8 cellular contexts compared by ENCODE assay signal in the genomic region with DNA sequence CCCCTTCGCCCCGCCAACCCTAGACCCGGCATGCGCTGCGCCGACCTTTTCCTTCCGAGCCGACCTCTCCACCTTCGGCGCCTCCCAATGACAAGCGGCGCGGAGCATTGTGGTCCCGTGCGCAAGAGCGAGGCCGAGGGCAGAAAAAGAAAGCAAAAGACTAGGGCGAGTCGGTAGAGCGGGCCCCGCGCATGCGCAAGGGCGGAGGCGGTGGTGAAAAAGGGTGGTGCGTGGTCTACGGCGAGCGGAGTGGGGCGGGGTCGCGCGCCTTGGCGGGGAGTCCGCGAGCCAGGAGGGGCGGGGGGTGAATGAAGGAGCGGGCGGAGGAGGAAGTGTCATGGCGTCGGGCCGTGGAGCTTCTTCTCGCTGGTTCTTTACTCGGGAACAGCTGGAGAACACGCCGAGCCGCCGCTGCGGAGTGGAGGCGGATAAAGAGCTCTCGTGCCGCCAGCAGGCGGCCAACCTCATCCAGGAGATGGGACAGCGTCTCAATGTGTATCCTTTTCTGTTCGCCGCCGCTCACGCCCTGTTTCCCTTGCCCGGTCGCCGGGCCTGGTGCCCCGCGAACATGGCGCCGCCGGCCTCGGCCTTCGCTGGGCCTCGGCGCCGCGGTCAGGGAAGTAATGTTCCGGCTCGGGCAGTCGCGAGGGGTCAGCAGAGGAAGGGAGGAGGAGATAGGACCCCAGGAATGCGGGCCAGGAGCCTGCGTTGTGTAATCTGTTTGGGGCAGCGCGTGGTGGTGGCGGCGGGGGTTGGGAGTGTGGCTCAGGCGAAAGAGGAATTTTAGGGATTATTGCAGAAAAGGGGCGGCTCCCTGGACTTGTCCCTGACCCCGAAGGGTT. TPM values are rescaled to one million over a fixed set of nuclear protein-coding genes. Genes with fewer than 3 reads are reported as not detected.
DNase-seq lines count a peak whose midpoint lies in the region; ATAC-seq and TF ChIP-seq lines count a peak whose summit lies in the region.

A gene (plus strand): TSS at position 305 of the 842 bp plus-strand sequence. CDS start 33 bp downstream, at position 338.

- peaks cover 49% of the 10 kb centered on the region for H3K79me2 ChIP-seq in OCI-LY1 (ENCODE audit: insufficient read depth, low read length)

- H3K27me3 ChIP-seq in HUES64 (ENCODE audit: insufficient read depth, low read length) (no peaks in the 10 kb centered on the region), OCI-LY1 (ENCODE audit: insufficient read depth, low read length) (no peaks in the 10 kb centered on the region)

- no peaks in the 10 kb centered on the region for H3F3A ChIP-seq in OCI-LY1 (ENCODE audit: insufficient read depth, low read length)

- H3K9ac ChIP-seq in HUES64 (ENCODE audit: low read depth, low read length) (peak within 1 kb of the TSS; percentile 99), OCI-LY1 (ENCODE audit: low read length) (peak within 1 kb of the TSS; percentile 94)

- in situ Hi-C loops in Caki2 (cut with HindIII; ENCODE audit: low pct_unique_long_range_greater_than_20kb, low sequenced_read_pairs), result no loop called here
- in situ Hi-C loops in endometrial microvascular endothelial cells (cut with HindIII; ENCODE audit: inconsistent ontology term, low pct_unique_long_range_greater_than_20kb, low sequenced_read_pairs), result no loop called here

- peaks cover 15% of the 10 kb centered on the region for H3K36me3 ChIP-seq in HUES64 (ENCODE audit: insufficient read depth, low read length)
- H3K36me3 ChIP-seq in OCI-LY1 (ENCODE audit: insufficient read depth, low read length), result peaks cover 36% of the 10 kb centered on the region

- H3K9me3 ChIP-seq in HUES64 (ENCODE audit: insufficient read depth, low read depth, low read length), result no peaks in the 10 kb centered on the region
- no peaks in the 10 kb centered on the region for H3K9me3 ChIP-seq in OCI-LY1 (ENCODE audit: low read length)

- peak; percentile 77 for ATAC-seq in GM21447 (IDR thresholded peaks at IDR 0.05; ENCODE audit: unreplicated experiment)

- peak within 1 kb of the TSS; percentile 80 for H3K4me2 ChIP-seq in OCI-LY1 (ENCODE audit: low read length)

- H2AFZ ChIP-seq in OCI-LY1 (ENCODE audit: low read length), result peak within 1 kb of the TSS; percentile 20

- WGBS in HUES64, result under 1% methylated on average over 85 of the region's 85 CpGs

- TF ChIP-seq CTCF in OCI-LY1 (IDR thresholded peaks at IDR 0.05; ENCODE audit: low read length), result no peak

- peak; percentile 99 for DNase-seq in Caki2 (ENCODE audit: low read depth)
- DNase-seq in activated CD8-positive, alpha-beta memory T cell treated with anti-CD3 and anti-CD28 coated beads, Interleukin-2, amount 50 U/mL, for 4 hours, result peak; percentile 99
- peak; percentile 100 for DNase-seq in mesenteric fat pad (ENCODE audit: low spot score)
- peak; percentile 99 for DNase-seq in stimulated activated CD8-positive, alpha-beta memory T cell treated with anti-CD3 and anti-CD28 coated beads, Interleukin-15, amount 100 ng/mL, for 24 hours (ENCODE audit: low read depth)

- 0 out of 2 replicates have a peak, but pooled peaks cover 7% of the 10 kb centered on the region for H4K20me1 ChIP-seq in OCI-LY1 (ENCODE audit: insufficient read depth, low read length)

- H3K27ac ChIP-seq in HUES64 (ENCODE audit: low read depth, low read length), result peak within 1 kb of the TSS; percentile 100
- H3K27ac ChIP-seq in OCI-LY1 (ENCODE audit: low read depth, low read length, poor library complexity, severe bottlenecking), result peak within 1 kb of the TSS; percentile 95

- H3K4me3 ChIP-seq in HUES64 (ENCODE audit: low read length), result peak within 1 kb of the TSS; percentile 96
- peak within 1 kb of the TSS; percentile 87 for H3K4me3 ChIP-seq in OCI-LY1 (ENCODE audit: low read depth, low read length, poor library complexity, severe bottlenecking)

- H3K9me2 ChIP-seq in OCI-LY1 (ENCODE audit: low read depth, low read length), result no peaks in the 10 kb centered on the region

- H3K4me1 ChIP-seq in HUES64 (ENCODE audit: insufficient read depth, low read length), result peaks cover 17% of the 10 kb centered on the region
- H3K4me1 ChIP-seq in OCI-LY1 (ENCODE audit: insufficient read depth, low read length, severe bottlenecking), result peaks cover 30% of the 10 kb centered on the region

RNA-seq across cellular contexts. Expression of the gene that starts here (rescaled TPM):
- 2.2 and 4.0 TPM in 2 replicates for total RNA-seq in Caki2 (2014; rRNA removed; shearing (Covaris generic); ENCODE audit: low replicate concordance)
- 29.3 TPM for polyA plus RNA-seq in HUES64 (2013, experiment 1 of 2)
- 33.2 TPM for polyA plus RNA-seq in HUES64 (2013, experiment 2 of 2)
- total RNA-seq in endometrial microvascular endothelial cells (ENCODE audit: inconsistent ontology term) (13.7 TPM), mesenteric fat pad (29.5 TPM)

Comparison
In these comparisons a context has a peak if more than half of its experiments do, and no peak if none do; other contexts are left out.
1. Peak in every context shown above with its lines: DNase-seq, ATAC-seq, H3K4me3 ChIP-seq and H3K27ac ChIP-seq.